In the genomic region with DNA sequence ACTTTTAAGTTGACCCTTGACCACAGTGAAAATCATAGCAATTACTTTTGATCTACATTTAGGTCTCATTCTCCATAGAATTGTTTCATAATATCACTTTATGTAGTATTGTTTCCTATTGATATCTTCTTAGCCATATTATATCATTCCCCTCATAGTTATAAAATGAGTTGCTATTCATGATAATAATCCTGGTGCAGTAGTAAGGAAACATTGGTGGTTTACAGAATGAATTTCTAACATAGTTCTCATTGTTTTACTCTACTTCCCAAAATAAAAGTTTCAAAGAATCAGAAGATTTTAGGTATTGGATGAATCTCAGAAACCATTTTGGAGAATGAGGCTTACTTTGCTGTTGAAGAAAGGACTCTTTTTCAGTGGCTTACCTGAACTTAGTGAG, we compare ENCODE assay signal across 17 cellular contexts.
"Had no signal": no experiment of that assay in that cellular context is flagged by ENCODE, and none has a peak within 500 bp of the region (broad histone marks: within the 10 kb centered on the region; RNA-seq: fewer than 3 reads in every experiment).

No MANE protein-coding gene starts in this region.

- H3K27ac Mint-ChIP-seq: naive thymus-derived CD4-positive, alpha-beta T cell; nephron progenitor cell; type B pancreatic cell had no signal

- H3K4me3 Mint-ChIP-seq: naive thymus-derived CD4-positive, alpha-beta T cell; nephron progenitor cell; type B pancreatic cell had no signal

- H3K4me1 Mint-ChIP-seq: naive thymus-derived CD4-positive, alpha-beta T cell; nephron progenitor cell had no signal

- H3K27me3 Mint-ChIP-seq: type B pancreatic cell had no signal

- H3K4me1 ChIP-seq: right atrium auricular region had no signal

- H3K36me3 Mint-ChIP-seq: naive thymus-derived CD4-positive, alpha-beta T cell; type B pancreatic cell had no signal

- H3K9me3 Mint-ChIP-seq: naive thymus-derived CD4-positive, alpha-beta T cell; nephron progenitor cell; type B pancreatic cell had no signal

- ATAC-seq: heart left ventricle; left lobe of liver; naive thymus-derived CD4-positive, alpha-beta T cell had no signal

- H3K9me3 ChIP-seq: heart left ventricle, right atrium auricular region, sigmoid colon had no signal

- H3K27me3 ChIP-seq: dorsolateral prefrontal cortex, heart left ventricle, right atrium auricular region, sigmoid colon had no signal

- DNase-seq: cortex of kidney; dorsolateral prefrontal cortex; effector CD8-positive, alpha-beta T cell; heart left ventricle; hypothalamus; islet precursor cell; mammary epithelial cell; naive thymus-derived CD4-positive, alpha-beta T cell; nephron progenitor cell; posterior cingulate gyrus; sigmoid colon; small intestine; stimulated activated CD4-positive, alpha-beta T cell treated with anti-CD3 and anti-CD28 coated beads, Interleukin-12 subunit alpha, Interleukin-12 subunit beta, amount 100 ng/mL, for 4 hours; stimulated activated naive CD4-positive, alpha-beta T cell treated with Interleukin-2 at 50 U/mL for 16 hours had no signal

- H3K27ac ChIP-seq: dorsolateral prefrontal cortex, heart left ventricle, right atrium auricular region, sigmoid colon had no signal

- H3K4me3 ChIP-seq: dorsolateral prefrontal cortex, heart left ventricle, right atrium auricular region, sigmoid colon had no signal

- H3K36me3 ChIP-seq: heart left ventricle, right atrium auricular region, sigmoid colon had no signal
